In genomic region chr2:37357053-37357452, GRCh38 we compare ENCODE assay signal across 19 cellular contexts. TPM values are rescaled to one million over a fixed set of nuclear protein-coding genes. Genes with fewer than 3 reads are reported as not detected.
"Had no signal": no experiment of that assay in that cellular context is flagged by ENCODE, and none has a peak within 500 bp of the region (broad histone marks: within the 10 kb centered on the region; RNA-seq: fewer than 3 reads in every experiment).

No MANE protein-coding gene starts in this region.

- FAIRE-seq: islet of Langerhans had no signal

- H3K9ac ChIP-seq: neural progenitor cell had no signal

- DNase-seq: activated CD4-positive, alpha-beta T cell treated with anti-CD3 and anti-CD28 coated beads, Interleukin-2, amount 50 U/mL, for 1 hour; activated naive CD4-positive, alpha-beta T cell treated with Interleukin-2 at 50 U/mL for 16 hours; anterior cingulate cortex; brain microvascular endothelial cell; effector CD4-positive, alpha-beta T cell; left colon; right lobe of liver; spleen; stomach; upper lobe of right lung had no signal

- H3K4me3 ChIP-seq: coronary artery, gastroesophageal sphincter, heart right ventricle, lung, neural progenitor cell, right lobe of liver, spleen, stomach, thoracic aorta, upper lobe of right lung had no signal

- H3K4me2 ChIP-seq: neural progenitor cell had no signal

- H3K27ac ChIP-seq: brain microvascular endothelial cell, coronary artery, gastroesophageal sphincter, neural progenitor cell, right lobe of liver, spleen, stomach, thoracic aorta, upper lobe of right lung had no signal

- H3K27me3 ChIP-seq: brain microvascular endothelial cell, gastroesophageal sphincter, heart right ventricle, neural progenitor cell, right lobe of liver, spleen, upper lobe of right lung had no signal

- H3K36me3 ChIP-seq: brain microvascular endothelial cell, gastroesophageal sphincter, neural progenitor cell, right lobe of liver, stomach, thoracic aorta, upper lobe of right lung had no signal

- H3K9me3 ChIP-seq: gastroesophageal sphincter, heart right ventricle, right lobe of liver, spleen, stomach, thoracic aorta, upper lobe of right lung had no signal

- ATAC-seq: activated T-helper 17 cell treated with anti-CD3 and anti-CD28 coated beads, Interleukin-2, amount 50 U/mL, for 72 hours; gastroesophageal sphincter; upper lobe of right lung had no signal

- H3K4me1 ChIP-seq: gastroesophageal sphincter, right lobe of liver, spleen, stomach, upper lobe of right lung had no signal

RNA-seq across cellular contexts. Expression of gene QPCT, which starts 12.6 kb away (rescaled TPM):
- total RNA-seq: osteocyte had no signal
